ENCODE assay signal across 3 cellular contexts in the genomic region with DNA sequence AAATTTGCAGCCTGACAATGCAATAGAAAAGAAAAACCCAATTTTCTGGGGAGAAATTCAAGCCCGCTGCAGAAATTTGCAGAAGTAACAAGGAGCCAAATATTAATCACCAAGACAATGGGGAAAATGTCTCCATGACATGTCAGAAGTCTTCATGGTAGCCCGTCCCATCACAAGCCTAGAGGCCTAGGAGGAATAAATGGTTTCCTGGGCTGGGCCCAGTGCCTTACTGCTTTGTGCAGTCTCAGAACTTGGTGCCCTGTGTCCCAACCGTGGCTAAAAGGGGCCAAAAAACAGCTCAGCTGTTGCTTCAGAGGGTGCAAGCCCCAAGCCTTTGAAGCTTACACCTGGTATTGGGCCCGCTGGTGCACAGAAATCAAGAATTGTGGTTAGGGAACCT.
"Had no signal": no experiment of that assay in that cellular context is flagged by ENCODE, and none has a peak within 500 bp of the region (broad histone marks: within the 10 kb centered on the region; RNA-seq: fewer than 3 reads in every experiment).

No MANE protein-coding gene starts in this region.

- H3K4me3 ChIP-seq: GM12878 had no signal

- DNase-seq: GDM1, GF-D8 had no signal
